In the genomic region with DNA sequence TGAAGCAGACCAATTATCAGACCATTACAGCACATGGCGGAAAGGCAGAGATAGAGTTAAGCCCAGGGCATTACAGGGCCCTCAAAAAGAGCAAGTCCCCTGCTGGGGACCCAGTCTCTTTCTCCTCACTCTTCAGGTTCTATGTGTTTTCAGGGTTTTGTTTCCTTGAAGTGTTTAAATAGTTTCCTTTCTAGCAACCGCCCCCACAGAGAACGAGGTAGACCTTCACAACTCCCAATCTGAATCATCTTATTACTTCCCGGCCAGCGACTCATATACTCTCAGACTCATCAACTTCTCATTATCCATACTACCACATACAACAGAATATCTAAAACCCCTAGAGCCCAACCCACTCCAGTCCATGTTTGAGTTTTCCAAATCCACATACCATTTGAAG, we compare ENCODE assay signal across 17 cellular contexts.
DNase-seq lines count a peak whose midpoint lies in the region; ATAC-seq lines count a peak whose summit lies in the region.
"Had no signal": no experiment of that assay in that cellular context is flagged by ENCODE, and none has a peak within 500 bp of the region (broad histone marks: within the 10 kb centered on the region; RNA-seq: fewer than 3 reads in every experiment).

No MANE protein-coding gene starts in this region.

- H3K36me3 Mint-ChIP-seq in activated CD4-positive, alpha-beta memory T cell treated with anti-CD3 and anti-CD28 coated beads for 36 hours, result peaks cover 1% of the 10 kb centered on the region
- H3K36me3 Mint-ChIP-seq in activated CD4-positive, alpha-beta memory T cell treated with anti-CD3 and anti-CD28 coated beads, Interleukin-2, amount 10 ng/mL, durations not matched to agents 7 days and 5 days (ENCODE audit: low read depth), result peaks cover 3% of the 10 kb centered on the region
- H3K36me3 Mint-ChIP-seq in activated CD4-positive, alpha-beta T cell treated with anti-CD3 and anti-CD28 coated beads, Interleukin-2, amount 10 ng/mL, durations not matched to agents 7 days and 5 days (ENCODE audit: low read depth), result peaks cover 10% of the 10 kb centered on the region
- peaks cover 2 to 10% of the 10 kb centered on the region in 2 donors for H3K36me3 Mint-ChIP-seq in stimulated activated naive B cell treated with anti-CD40 and anti-IgM and Interleukin-4, amounts not matched to agents 10 μg/mL and 1 μg/mL and 100 μg/mL, for 72 hours

- peaks cover 2% of the 10 kb centered on the region for H3K27me3 Mint-ChIP-seq in activated CD4-positive, alpha-beta memory T cell treated with anti-CD3 and anti-CD28 coated beads for 36 hours
- no peaks in the 10 kb centered on the region for H3K27me3 Mint-ChIP-seq in activated CD4-positive, alpha-beta memory T cell treated with anti-CD3 and anti-CD28 coated beads, Interleukin-2, amount 10 ng/mL, durations not matched to agents 7 days and 5 days
- H3K27me3 Mint-ChIP-seq in activated CD4-positive, alpha-beta T cell treated with anti-CD3 and anti-CD28 coated beads, Interleukin-2, amount 10 ng/mL, durations not matched to agents 7 days and 5 days, result no peaks in the 10 kb centered on the region
- H3K27me3 Mint-ChIP-seq in stimulated activated naive B cell treated with anti-CD40 and anti-IgM and Interleukin-4, amounts not matched to agents 10 μg/mL and 1 μg/mL and 100 μg/mL, for 72 hours, result peaks cover 0 to 3% of the 10 kb centered on the region in 2 donors
- H3K27me3 Mint-ChIP-seq: CD4-positive, alpha-beta T cell had no signal

- peak; percentile 63 for DNase-seq in activated CD4-positive, alpha-beta memory T cell treated with anti-CD3 and anti-CD28 coated beads for 36 hours
- no peak for DNase-seq in activated CD4-positive, alpha-beta memory T cell treated with anti-CD3 and anti-CD28 coated beads, Interleukin-2, amount 10 ng/mL, durations not matched to agents 7 days and 5 days
- DNase-seq in activated CD4-positive, alpha-beta T cell treated with anti-CD3 and anti-CD28 coated beads, Interleukin-2, amount 10 ng/mL, durations not matched to agents 7 days and 5 days, result no peak
- DNase-seq in glomerular visceral epithelial cell (ENCODE audit: extremely low spot score), result peak; percentile 4
- peak; percentile 17 for DNase-seq in stimulated activated naive B cell treated with anti-CD40 and anti-IgM and Interleukin-4, amounts not matched to agents 10 μg/mL and 1 μg/mL and 100 μg/mL, for 72 hours
- no peak for DNase-seq in NOMO-1 treated with DMSO at 0.1 percent for 48 hours (lab: John Stamatoyannopoulos, UW; ENCODE audit: unreplicated experiment)
- no peak for DNase-seq in NCI-H510A treated with DMSO at 0.1 percent for 48 hours (lab: John Stamatoyannopoulos, UW)
- DNase-seq: ACHN; CD4-positive, alpha-beta T cell; DMS79 treated with DMSO at 0.1 percent for 48 hours; foreskin melanocyte; NCI-H1930; NCI-H526; ovary; transverse colon had no signal

- H3K27ac Mint-ChIP-seq in activated CD4-positive, alpha-beta memory T cell treated with anti-CD3 and anti-CD28 coated beads for 36 hours, result peak overlapping the region; percentile 71
- no peak overlapping the region for H3K27ac Mint-ChIP-seq in activated CD4-positive, alpha-beta memory T cell treated with anti-CD3 and anti-CD28 coated beads, Interleukin-2, amount 10 ng/mL, durations not matched to agents 7 days and 5 days
- H3K27ac Mint-ChIP-seq in activated CD4-positive, alpha-beta T cell treated with anti-CD3 and anti-CD28 coated beads, Interleukin-2, amount 10 ng/mL, durations not matched to agents 7 days and 5 days, result peak overlapping the region; percentile 3
- no peak overlapping the region for H3K27ac Mint-ChIP-seq in stimulated activated naive B cell treated with anti-CD40 and anti-IgM and Interleukin-4, amounts not matched to agents 10 μg/mL and 1 μg/mL and 100 μg/mL, for 72 hours
- H3K27ac Mint-ChIP-seq: CD4-positive, alpha-beta T cell had no signal

- intact Hi-C loops in activated CD4-positive, alpha-beta memory T cell treated with anti-CD3 and anti-CD28 coated beads for 36 hours (cut with micrococcal nuclease), result loop anchor here (1.0 to 10.0 kb wide), 4 partner anchors 58 to 1066 kb away; no protein-coding TSS in a partner anchor

- H3K9me3 Mint-ChIP-seq in activated CD4-positive, alpha-beta memory T cell treated with anti-CD3 and anti-CD28 coated beads for 36 hours, result no peaks in the 10 kb centered on the region
- peaks cover 14% of the 10 kb centered on the region for H3K9me3 Mint-ChIP-seq in activated CD4-positive, alpha-beta memory T cell treated with anti-CD3 and anti-CD28 coated beads, Interleukin-2, amount 10 ng/mL, durations not matched to agents 7 days and 5 days
- H3K9me3 Mint-ChIP-seq in activated CD4-positive, alpha-beta T cell treated with anti-CD3 and anti-CD28 coated beads, Interleukin-2, amount 10 ng/mL, durations not matched to agents 7 days and 5 days, result peaks cover 16% of the 10 kb centered on the region
- H3K9me3 Mint-ChIP-seq in stimulated activated naive B cell treated with anti-CD40 and anti-IgM and Interleukin-4, amounts not matched to agents 10 μg/mL and 1 μg/mL and 100 μg/mL, for 72 hours, result peaks cover 3 to 6% of the 10 kb centered on the region in 2 donors
- H3K9me3 Mint-ChIP-seq: CD4-positive, alpha-beta T cell had no signal

- H3K4me1 Mint-ChIP-seq in activated CD4-positive, alpha-beta memory T cell treated with anti-CD3 and anti-CD28 coated beads for 36 hours (ENCODE audit: low read depth), result peaks cover 18% of the 10 kb centered on the region
- H3K4me1 Mint-ChIP-seq in activated CD4-positive, alpha-beta memory T cell treated with anti-CD3 and anti-CD28 coated beads, Interleukin-2, amount 10 ng/mL, durations not matched to agents 7 days and 5 days, result peaks cover 14% of the 10 kb centered on the region
- peaks cover 13% of the 10 kb centered on the region for H3K4me1 Mint-ChIP-seq in activated CD4-positive, alpha-beta T cell treated with anti-CD3 and anti-CD28 coated beads, Interleukin-2, amount 10 ng/mL, durations not matched to agents 7 days and 5 days
- peaks cover 11 to 15% of the 10 kb centered on the region in 2 donors for H3K4me1 Mint-ChIP-seq in stimulated activated naive B cell treated with anti-CD40 and anti-IgM and Interleukin-4, amounts not matched to agents 10 μg/mL and 1 μg/mL and 100 μg/mL, for 72 hours

- CTCF ChIA-PET in activated CD4-positive, alpha-beta memory T cell treated with anti-CD3 and anti-CD28 coated beads for 36 hours (lab: Charles Lee), result no interaction called here
- CTCF ChIA-PET in activated CD4-positive, alpha-beta memory T cell treated with anti-CD3 and anti-CD28 coated beads, Interleukin-2, amount 10 ng/mL, durations not matched to agents 7 days and 5 days (lab: Charles Lee), result no interaction called here
- CTCF ChIA-PET in activated CD4-positive, alpha-beta T cell treated with anti-CD3 and anti-CD28 coated beads, Interleukin-2, amount 10 ng/mL, durations not matched to agents 7 days and 5 days (lab: Charles Lee), result no interaction called here

- H3K4me3 Mint-ChIP-seq in activated CD4-positive, alpha-beta memory T cell treated with anti-CD3 and anti-CD28 coated beads for 36 hours, result no peak overlapping the region
- no peak overlapping the region for H3K4me3 Mint-ChIP-seq in activated CD4-positive, alpha-beta memory T cell treated with anti-CD3 and anti-CD28 coated beads, Interleukin-2, amount 10 ng/mL, durations not matched to agents 7 days and 5 days
- no peak overlapping the region for H3K4me3 Mint-ChIP-seq in activated CD4-positive, alpha-beta T cell treated with anti-CD3 and anti-CD28 coated beads, Interleukin-2, amount 10 ng/mL, durations not matched to agents 7 days and 5 days
- no peak overlapping the region for H3K4me3 Mint-ChIP-seq in stimulated activated naive B cell treated with anti-CD40 and anti-IgM and Interleukin-4, amounts not matched to agents 10 μg/mL and 1 μg/mL and 100 μg/mL, for 72 hours
- H3K4me3 Mint-ChIP-seq: CD4-positive, alpha-beta T cell had no signal

- POLR2A ChIA-PET in activated CD4-positive, alpha-beta memory T cell treated with anti-CD3 and anti-CD28 coated beads for 36 hours (lab: Charles Lee), result no interaction called here
- POLR2A ChIA-PET in activated CD4-positive, alpha-beta memory T cell treated with anti-CD3 and anti-CD28 coated beads, Interleukin-2, amount 10 ng/mL, durations not matched to agents 7 days and 5 days (lab: Charles Lee), result no interaction called here
- POLR2A ChIA-PET in activated CD4-positive, alpha-beta T cell treated with anti-CD3 and anti-CD28 coated beads, Interleukin-2, amount 10 ng/mL, durations not matched to agents 7 days and 5 days (lab: Charles Lee), result no interaction called here

- peak; percentile 86 to 94 for ATAC-seq in stimulated activated naive B cell treated with anti-CD40 and anti-IgM and Interleukin-4, amounts not matched to agents 10 μg/mL and 1 μg/mL and 100 μg/mL, for 72 hours (replicated peaks)
- no peak for ATAC-seq in GM21381 (IDR thresholded peaks at IDR 0.05; ENCODE audit: unreplicated experiment)
- ATAC-seq: Panc1 had no signal

Comparison
In these comparisons a context has a peak if more than half of its experiments do, and no peak if none do; other contexts are left out.
1. DNase-seq: peak in activated CD4-positive, alpha-beta memory T cell treated with anti-CD3 and anti-CD28 coated beads for 36 hours (single experiment), glomerular visceral epithelial cell (single experiment) and stimulated activated naive B cell treated with anti-CD40 and anti-IgM and Interleukin-4, amounts not matched to agents 10 μg/mL and 1 μg/mL and 100 μg/mL, for 72 hours (single experiment); none in activated CD4-positive, alpha-beta memory T cell treated with anti-CD3 and anti-CD28 coated beads, Interleukin-2, amount 10 ng/mL, durations not matched to agents 7 days and 5 days (single experiment), activated CD4-positive, alpha-beta T cell treated with anti-CD3 and anti-CD28 coated beads, Interleukin-2, amount 10 ng/mL, durations not matched to agents 7 days and 5 days (single experiment), NOMO-1 treated with DMSO at 0.1 percent for 48 hours (single experiment) and NCI-H510A treated with DMSO at 0.1 percent for 48 hours (single experiment).
2. H3K27ac Mint-ChIP-seq: peak in activated CD4-positive, alpha-beta memory T cell treated with anti-CD3 and anti-CD28 coated beads for 36 hours (single experiment) and activated CD4-positive, alpha-beta T cell treated with anti-CD3 and anti-CD28 coated beads, Interleukin-2, amount 10 ng/mL, durations not matched to agents 7 days and 5 days (single experiment); none in activated CD4-positive, alpha-beta memory T cell treated with anti-CD3 and anti-CD28 coated beads, Interleukin-2, amount 10 ng/mL, durations not matched to agents 7 days and 5 days (single experiment) and stimulated activated naive B cell treated with anti-CD40 and anti-IgM and Interleukin-4, amounts not matched to agents 10 μg/mL and 1 μg/mL and 100 μg/mL, for 72 hours (single experiment).